ENCODE assay signal across 8 cellular contexts in the genomic region with DNA sequence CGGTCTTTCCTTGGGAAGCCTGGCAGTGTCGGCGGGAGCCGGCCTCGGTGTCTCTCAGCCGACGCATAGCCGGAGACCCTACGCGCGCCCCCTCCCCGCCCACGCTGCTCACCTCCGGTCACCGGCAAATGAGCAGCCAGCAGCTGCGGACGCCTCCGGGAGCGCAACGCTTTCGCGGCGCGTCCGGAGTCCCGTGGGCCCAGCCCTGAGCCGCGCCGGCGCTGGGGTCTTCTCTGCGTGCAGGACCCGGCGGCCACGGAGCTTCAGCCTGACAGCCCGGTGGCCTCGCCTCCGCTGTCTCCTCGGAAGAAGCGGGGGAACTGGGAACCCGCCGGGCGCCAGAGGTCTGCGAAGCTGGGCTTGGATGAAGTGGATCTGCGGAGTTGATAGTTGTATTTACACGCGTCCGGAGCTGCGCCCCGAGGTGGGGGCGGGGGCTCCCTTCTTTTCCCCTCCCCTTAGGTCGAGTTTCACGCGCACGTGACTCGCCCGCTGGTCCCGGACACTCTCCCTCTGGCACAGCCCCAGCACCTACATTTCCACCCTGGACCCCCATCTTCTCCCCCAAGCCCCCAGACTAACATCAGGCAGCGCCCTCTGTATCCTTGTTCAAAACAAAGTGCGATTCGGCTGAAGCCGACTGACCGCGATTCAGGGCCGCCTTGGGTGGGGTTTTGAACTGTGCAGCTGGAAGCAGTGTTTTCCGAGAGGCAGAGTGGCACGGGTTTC. TPM values are rescaled to one million over a fixed set of nuclear protein-coding genes. Genes with fewer than 3 reads are reported as not detected.
DNase-seq lines count a peak whose midpoint lies in the region; ATAC-seq and TF ChIP-seq lines count a peak whose summit lies in the region.

TSS of gene SLC43A1 (minus strand) at position 371 of the 729 bp plus-strand sequence. CDS start 1,591 bp downstream, outside the sequence.

- H3K36me3 ChIP-seq in KOPT-K1 (ENCODE audit: insufficient read depth, low read length) (no peaks in the 10 kb centered on the region), endocrine pancreas (ENCODE audit: control insufficient read depth, insufficient read depth, low read length) (no peaks in the 10 kb centered on the region), mucosa of stomach (ENCODE audit: control insufficient read depth, insufficient read depth, low read length) (no peaks in the 10 kb centered on the region), testis (ENCODE audit: low read depth, missing control alignments) (no peaks in the 10 kb centered on the region)

- 0 to 1% methylated on average over 33 to 52 of the region's 66 CpGs for WGBS in testis, 2 donors

- intact Hi-C loops in testis (cut with DNase I; ENCODE audit: low total_unique reads), result no loop called here

- TF ChIP-seq CTCF in testis (IDR thresholded peaks at IDR 0.05), result no peak

- H3K9me3 ChIP-seq in KOPT-K1 (ENCODE audit: insufficient read depth, low read length, poor library complexity, severe bottlenecking) (no peaks in the 10 kb centered on the region), endocrine pancreas (ENCODE audit: control insufficient read depth, low read length) (no peaks in the 10 kb centered on the region), mucosa of stomach (ENCODE audit: control insufficient read depth, low read length) (no peaks in the 10 kb centered on the region), testis (no peaks in the 10 kb centered on the region)

- peak within 1 kb of the TSS; percentile 1 for H3K27ac ChIP-seq in KOPT-K1 (ENCODE audit: low read depth, low read length, poor library complexity, severe bottlenecking)
- H3K27ac ChIP-seq in testis, result peak within 1 kb of the TSS; percentile 36 to 65

- peak; percentile 49 for ATAC-seq in GM21526 (IDR thresholded peaks at IDR 0.05; ENCODE audit: low FRiP score, unreplicated experiment)
- peak; percentile 34 to 41 for ATAC-seq in activated CD4-positive, CD25-positive, alpha-beta regulatory T cell treated with anti-CD3 and anti-CD28 coated beads, Interleukin-2, amount 50 U/mL, for 24 hours

- peak within 1 kb of the TSS; percentile 35 for H3K4me3 ChIP-seq in endocrine pancreas (ENCODE audit: control insufficient read depth, insufficient read depth, low read length)
- H3K4me3 ChIP-seq in mucosa of stomach (ENCODE audit: low read length), result peak within 1 kb of the TSS; percentile 82
- peak within 1 kb of the TSS; percentile 63 to 89 for H3K4me3 ChIP-seq in testis

- H3K9ac ChIP-seq in endocrine pancreas (ENCODE audit: control insufficient read depth, insufficient read depth, low read length), result peak within 1 kb of the TSS; percentile 57
- H3K9ac ChIP-seq in mucosa of stomach (ENCODE audit: low read length), result peak within 1 kb of the TSS; percentile 70

- no peak for TF ChIP-seq POLR2A in testis (IDR thresholded peaks at IDR 0.05)

- DNase-seq in GDM1 (lab: John Stamatoyannopoulos, UW) (peak; percentile 46), testis (peak; percentile 57), amniotic stem cell (lab: John Stamatoyannopoulos, UW) (no peak)

- H3K27me3 ChIP-seq in endocrine pancreas (ENCODE audit: control insufficient read depth, insufficient read depth, low read length) (no peaks in the 10 kb centered on the region), mucosa of stomach (ENCODE audit: control insufficient read depth, insufficient read depth, low read length) (no peaks in the 10 kb centered on the region), testis (no peaks in the 10 kb centered on the region)

- H3K4me1 ChIP-seq in endocrine pancreas (ENCODE audit: control insufficient read depth, insufficient read depth, low read length) (no peaks in the 10 kb centered on the region), mucosa of stomach (ENCODE audit: control insufficient read depth, insufficient read depth, low read length) (peaks cover 14% of the 10 kb centered on the region), testis (peaks cover 6% of the 10 kb centered on the region)

RNA-seq across cellular contexts. Expression of gene SLC43A1, which starts in this region (rescaled TPM):
- 10 to 100 TPM; 12.2 to 12.3 TPM for total RNA-seq in testis
- polyA plus RNA-seq in testis (ENCODE audit: insufficient read depth, low read depth, low replicate concordance), result 6.5 TPM
